In the genomic region with DNA sequence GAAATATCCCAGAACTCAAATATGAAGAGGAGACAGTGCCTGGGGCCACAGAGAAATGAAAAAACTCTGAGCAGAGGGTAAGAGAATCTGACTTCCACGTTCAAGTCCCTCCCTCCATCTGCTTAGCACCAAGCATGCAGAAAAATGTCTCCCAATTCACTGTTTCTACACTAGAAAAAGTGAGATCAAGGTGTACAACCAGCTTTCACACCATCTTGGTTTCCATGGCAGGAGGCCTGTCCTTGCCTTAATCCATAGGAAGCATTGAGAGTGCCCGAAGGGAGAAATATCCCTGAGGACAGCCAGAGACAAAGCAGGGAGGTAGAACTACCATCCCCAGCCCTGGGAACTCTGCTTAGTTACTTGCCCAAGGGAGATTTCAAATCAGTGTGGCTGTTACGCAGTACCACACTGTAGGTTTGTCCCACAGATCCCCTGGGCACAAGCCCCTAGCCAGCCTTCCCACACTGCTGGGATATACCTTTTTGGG, we compare ENCODE assay signal across 14 cellular contexts.
DNase-seq lines count a peak whose midpoint lies in the region; ATAC-seq and TF ChIP-seq lines count a peak whose summit lies in the region.
"Had no signal": no experiment of that assay in that cellular context is flagged by ENCODE, and none has a peak within 500 bp of the region (broad histone marks: within the 10 kb centered on the region; RNA-seq: fewer than 3 reads in every experiment).

No MANE protein-coding gene starts in this region.

- peak overlapping the region; percentile 68 for H3K4me3 Mint-ChIP-seq in activated B cell treated with CpG ODN at 0.5 μM for 24 hours
- H3K4me3 Mint-ChIP-seq in memory B cell: peak overlapping the region; percentile 86
- H3K4me3 Mint-ChIP-seq: CD14-positive monocyte had no signal

- DNase-seq in AG04449 (ENCODE audit: low read depth, low spot score): no peak
- DNase-seq in activated B cell treated with CpG ODN at 0.5 μM for 24 hours: no peak
- no peak for DNase-seq in memory B cell (ENCODE audit: low spot score in 2 of 2)
- no peak for DNase-seq in NCI-H187 treated with DMSO at 0.1 percent for 48 hours (lab: John Stamatoyannopoulos, UW)
- DNase-seq in NCI-H510A treated with DMSO at 0.1 percent for 48 hours (lab: John Stamatoyannopoulos, UW): no peak
- DNase-seq in medulla oblongata (ENCODE audit: extremely low spot score): no peak
- DNase-seq: anterior cingulate cortex, GOT3, heart left ventricle, left ventricle myocardium inferior, NCI-H1417 had no signal

- H3K4me1 Mint-ChIP-seq in activated B cell treated with CpG ODN at 0.5 μM for 24 hours: peaks cover 25% of the 10 kb centered on the region
- peaks cover 25% of the 10 kb centered on the region for H3K4me1 Mint-ChIP-seq in memory B cell
- H3K4me1 Mint-ChIP-seq: CD14-positive monocyte had no signal

- CTCF ChIA-PET in AG04449 (lab: Yijun Ruan, JAX) (interaction anchor here (0.9 to 1.1 kb wide), 2 partner anchors 65 to 106 kb away, joined by 3 read pairs; no protein-coding TSS in a partner anchor), activated B cell treated with CpG ODN at 0.5 μM for 24 hours (lab: Charles Lee) (interaction anchor here (1.9 kb wide), 1 partner anchor 107 kb away, joined by 8 read pairs; no protein-coding TSS in a partner anchor)

- H3K9me3 Mint-ChIP-seq in activated B cell treated with CpG ODN at 0.5 μM for 24 hours (no peaks in the 10 kb centered on the region), memory B cell (no peaks in the 10 kb centered on the region)
- H3K9me3 Mint-ChIP-seq: CD14-positive monocyte had no signal

- H3K36me3 Mint-ChIP-seq in activated B cell treated with CpG ODN at 0.5 μM for 24 hours (ENCODE audit: low read depth) (peaks cover 67% of the 10 kb centered on the region), memory B cell (peaks cover 41% of the 10 kb centered on the region)
- H3K36me3 Mint-ChIP-seq: CD14-positive monocyte had no signal

- H3K4me3 ChIP-seq in AG04449 (ENCODE audit: low read depth, low read length): peak overlapping the region; percentile 46
- H3K4me3 ChIP-seq: left ventricle myocardium inferior had no signal

- TF ChIP-seq CTCF in AG04449 (IDR thresholded peaks at IDR 0.05; ENCODE audit: insufficient read depth, low read length, missing control alignments) (no peak), activated B cell treated with CpG ODN at 0.5 μM for 24 hours (IDR thresholded peaks at IDR 0.05) (no peak)

- POLR2A ChIA-PET in AG04449 (lab: Yijun Ruan, JAX): no interaction called here
- POLR2A ChIA-PET in activated B cell treated with CpG ODN at 0.5 μM for 24 hours (lab: Charles Lee): interaction anchor here (0.8 kb wide), 1 partner anchor 22 kb away, joined by 3 read pairs; no protein-coding TSS in a partner anchor

- H3K27me3 Mint-ChIP-seq in activated B cell treated with CpG ODN at 0.5 μM for 24 hours (no peaks in the 10 kb centered on the region), memory B cell (no peaks in the 10 kb centered on the region)

- intact Hi-C loops in activated B cell treated with CpG ODN at 0.5 μM for 24 hours (cut with micrococcal nuclease): loop anchor here (5.0 kb wide), 1 partner anchor 81 kb away; the partner anchor contains the start of gene SCML4

- H3K27ac Mint-ChIP-seq in activated B cell treated with CpG ODN at 0.5 μM for 24 hours (peak overlapping the region; percentile 89), memory B cell (peak overlapping the region; percentile 89)

- ATAC-seq in GM18520 (IDR thresholded peaks at IDR 0.05; ENCODE audit: unreplicated experiment) (peak; percentile 11), activated B cell treated with CpG ODN at 0.5 μM for 24 hours (ENCODE audit: low read depth) (peak; percentile 21), memory B cell (ENCODE audit: low read depth) (peak; percentile 50), GM21423 (IDR thresholded peaks at IDR 0.05; ENCODE audit: unreplicated experiment) (no peak)
- ATAC-seq: heart left ventricle had no signal
